4 cellular contexts compared by ENCODE assay signal in the genomic region with DNA sequence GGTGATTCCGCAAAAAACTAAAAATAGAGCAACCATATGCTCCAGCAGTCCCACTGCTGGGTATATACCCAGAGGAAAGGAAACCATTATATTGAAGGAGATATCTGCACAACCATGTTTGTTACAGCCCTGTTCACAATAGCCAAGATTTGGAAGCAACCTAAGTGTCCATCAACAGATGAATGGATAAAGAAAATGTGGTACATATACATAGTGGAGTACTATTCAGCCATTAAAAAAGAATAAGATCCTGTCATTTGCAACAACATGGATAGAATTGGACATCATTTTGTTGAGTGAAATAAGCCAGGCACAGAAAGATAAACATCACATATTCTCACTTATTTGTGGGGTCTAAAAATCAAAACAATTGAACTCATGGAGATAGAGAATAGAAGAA.
A peak's percentile ranks its signal among the peaks of the same experiment; 100 is the strongest.
DNase-seq lines count a peak whose midpoint lies in the region; ATAC-seq, FAIRE-seq and TF ChIP-seq lines count a peak whose summit lies in the region.
"Not testable (repeated sequence)": the region's sequence is repeated elsewhere in the genome, so short reads cannot be mapped to it uniquely, and the experiment has no call there.

No MANE protein-coding gene starts in this region.

- not testable (repeated sequence) for TF ChIP-seq POLR2A in H54 (IDR thresholded peaks at IDR 0.05; ENCODE audit: low read depth, low read length); K562 (conservative IDR thresholded peaks at IDR 0.05)

- H2AFZ ChIP-seq in K562 (ENCODE audit: low read depth, low read length) = not testable (repeated sequence)

- not testable (repeated sequence) for H4K20me1 ChIP-seq in K562 (replicated peaks; ENCODE audit: control insufficient read depth, insufficient read depth, low read length)

- not testable (repeated sequence) for H3K79me2 ChIP-seq in K562 (ENCODE audit: control insufficient read depth, insufficient read depth, low read length)

- H3K27me3 ChIP-seq in K562 (ENCODE audit: control insufficient read depth in 2 of 2, insufficient read depth in 2 of 2, low read length in 2 of 2) = not testable (repeated sequence)

- not testable (repeated sequence) for H3K9me3 ChIP-seq in HEK293 (ENCODE audit: control insufficient read depth, insufficient read depth, low read depth, low read length); K562 (replicated peaks; ENCODE audit: control insufficient read depth, insufficient read depth, low read depth, low read length)

- not testable (repeated sequence) for ATAC-seq in SK-N-SH treated with all-trans-retinoic acid at 6 μM for 48 hours, K562

- not testable (repeated sequence) for H3K36me3 ChIP-seq in HEK293 (ENCODE audit: control insufficient read depth in 2 of 2, insufficient read depth in 1 of 2, low read length in 2 of 2); K562 (ENCODE audit: control insufficient read depth, insufficient read depth, low read length)

- not testable (repeated sequence) for H3K27ac ChIP-seq in HEK293 (ENCODE audit: extremely low read depth, low read depth, low read length); K562 (ENCODE audit: extremely low read depth, low read depth, low read length)

- not testable (repeated sequence) for H3K4me1 ChIP-seq in HEK293 (ENCODE audit: control insufficient read depth, insufficient read depth, low read length); K562 (replicated peaks in 1 of 2; ENCODE audit: control insufficient read depth in 2 of 2, insufficient read depth in 2 of 2, low read length in 2 of 2)

- not testable (repeated sequence) for BruUV-seq in K562 (replicated peaks; lab: Mats Ljungman, UMichigan)

- not testable (repeated sequence) for DNase-seq in H54 (ENCODE audit: insufficient read length, low spot score); K562 (ENCODE audit: extremely low read depth in 1 of 4, low spot score in 3 of 4)

- POLR2A ChIA-PET in HEK293 (lab: Yijun Ruan, JAX) = not testable (repeated sequence)
- POLR2A ChIA-PET in K562 (lab: Yijun Ruan, JAX) = interaction anchor here (3.9 kb wide), 1 partner anchor 12 kb away, joined by 19 read pairs; no protein-coding TSS in a partner anchor

- in situ Hi-C loops in K562 (cut with MboI) = not testable (repeated sequence)

- TF ChIP-seq EP300 in K562 (IDR thresholded peaks at IDR 0.05; ENCODE audit: low read length) = not testable (repeated sequence)

- CTCF ChIA-PET in HEK293 (lab: Yijun Ruan, JAX); K562 (lab: Yijun Ruan, JAX; ENCODE audit: low intra/inter-chr PET ratio): not testable (repeated sequence)

- TF ChIP-seq RAD21 in K562 (CRISPR knock-in tag; conservative IDR thresholded peaks at IDR 0.05 in 1 of 2, IDR thresholded peaks at IDR 0.05 in 1 of 2) = not testable (repeated sequence)

- not testable (repeated sequence) for H3K4me2 ChIP-seq in K562 (ENCODE audit: insufficient read depth, low read length)

- not testable (repeated sequence) for H3K9me1 ChIP-seq in K562 (ENCODE audit: control insufficient read depth, insufficient read depth, low read length)

- H3K4me3 ChIP-seq in HEK293 (ENCODE audit: low read depth, low read length); K562: not testable (repeated sequence)

- intact Hi-C loops in K562 (cut with micrococcal nuclease) = loop anchor here (1.0 kb wide), 1 partner anchor 32 kb away; no protein-coding TSS in a partner anchor

- TF ChIP-seq CTCF in HEK293 (tag by site-specific recombination; IDR thresholded peaks at IDR 0.05); K562 (IDR thresholded peaks at IDR 0.05 in 2 of 3, conservative IDR thresholded peaks at IDR 0.05 in 1 of 3; ENCODE audit: insufficient read depth in 2 of 3, low read depth in 1 of 3, low read length in 3 of 3): not testable (repeated sequence)

- FAIRE-seq in H54 (lab: Jason Lieb, UNC) = peak; percentile 55
- not testable (repeated sequence) for FAIRE-seq in K562 (lab: Jason Lieb, UNC)

- 6% methylated on average over 1 of the region's 1 CpG for WGBS in K562 (ENCODE audit: insufficient coverage, low coverage, missing lambda C conversion rate)

- not testable (repeated sequence) for H3K9ac ChIP-seq in K562 (ENCODE audit: insufficient read depth in 1 of 2, low read depth in 2 of 2, low read length in 2 of 2)

TF ChIP-seq in HEK293, 187 proteins besides CTCF, POLR2A, EP300 and RAD21:
- TF ChIP-seq ZNF146 (tag by site-specific recombination; IDR thresholded peaks at IDR 0.05) = peak; percentile 41; the same call in 1 of the 2 replicates

TF ChIP-seq in SK-N-SH treated with all-trans-retinoic acid at 6 μM for 48 hours, 23 proteins besides CTCF, POLR2A, EP300 and RAD21:
- TF ChIP-seq ZNF8 (CRISPR knock-in tag; IDR thresholded peaks at IDR 0.05) = peak; percentile 74

TF ChIP-seq in K562, 482 proteins besides CTCF, POLR2A, EP300 and RAD21:
- TF ChIP-seq IRF2 (CRISPR knock-in tag; IDR thresholded peaks at IDR 0.05) = peak; percentile 67; the same call in 1 of the 2 replicates
